Comparison of ENCODE assay signal across 8 cellular contexts in genomic region chr1:101237229-101237837, GRCh38. TPM values are rescaled to one million over a fixed set of nuclear protein-coding genes. Genes with fewer than 3 reads are reported as not detected.
DNase-seq lines count a peak whose midpoint lies in the region; ATAC-seq and TF ChIP-seq lines count a peak whose summit lies in the region.

No MANE protein-coding gene starts in this region.

- no peak for ATAC-seq in gastrocnemius medialis
- no peak for ATAC-seq in GM21786 (IDR thresholded peaks at IDR 0.05; ENCODE audit: unreplicated experiment)

- peaks cover 47% of the 10 kb centered on the region for H3K4me1 Mint-ChIP-seq in activated naive CD8-positive, alpha-beta T cell treated with anti-CD3 and anti-CD28 coated beads for 36 hours

- in situ Hi-C loops in gastrocnemius medialis (cut with MboI; ENCODE audit: low sequenced_read_pairs in 4 of 4), result no loop called here

- H3K4me3 ChIP-seq in right atrium auricular region (peak overlapping the region; percentile 65 to 75), gastrocnemius medialis (peak overlapping the region; percentile 63 to 87 (median 73))

- intact Hi-C loops in gastrocnemius medialis (cut with DNase I; ENCODE audit: low total_unique reads), result loop anchor here (5.0 to 10.0 kb wide), 2 partner anchors 73 to 210 kb away; partner anchors contain the start of gene DPH5

- H3K27ac ChIP-seq in KOPT-K1 (ENCODE audit: low read depth, low read length, poor library complexity, severe bottlenecking), result peak overlapping the region; percentile 89
- peak overlapping the region; percentile 88 to 95 for H3K27ac ChIP-seq in right atrium auricular region
- peak overlapping the region; percentile 77 to 79 (median 79) for H3K27ac ChIP-seq in gastrocnemius medialis

- peaks cover 62% of the 10 kb centered on the region for H3K36me3 Mint-ChIP-seq in activated naive CD8-positive, alpha-beta T cell treated with anti-CD3 and anti-CD28 coated beads for 36 hours

- peak overlapping the region; percentile 97 for H3K4me3 Mint-ChIP-seq in activated naive CD8-positive, alpha-beta T cell treated with anti-CD3 and anti-CD28 coated beads for 36 hours

- H3K36me3 ChIP-seq in KOPT-K1 (ENCODE audit: insufficient read depth, low read length) (peaks cover 33% of the 10 kb centered on the region), right atrium auricular region (peaks cover 18% of the 10 kb centered on the region), gastrocnemius medialis (no peaks in the 10 kb centered on the region)

- peak overlapping the region; percentile 97 for H3K27ac Mint-ChIP-seq in activated naive CD8-positive, alpha-beta T cell treated with anti-CD3 and anti-CD28 coated beads for 36 hours

- peaks cover under 1% of the 10 kb centered on the region for H3K9me3 Mint-ChIP-seq in activated naive CD8-positive, alpha-beta T cell treated with anti-CD3 and anti-CD28 coated beads for 36 hours

- peak in 1 of 2 donors; percentile 18 for TF ChIP-seq CTCF in right atrium auricular region (IDR thresholded peaks at IDR 0.05)
- no peak for TF ChIP-seq CTCF in gastrocnemius medialis (IDR thresholded peaks at IDR 0.05 in 4 of 5, conservative IDR thresholded peaks at IDR 0.05 in 1 of 5)

- DNase-seq in ELF-1 (ENCODE audit: low read depth, low spot score), result peak; percentile 30
- DNase-seq in activated naive CD8-positive, alpha-beta T cell treated with anti-CD3 and anti-CD28 coated beads for 36 hours, result peak; percentile 26
- DNase-seq in right atrium auricular region (ENCODE audit: low spot score), result no peak
- DNase-seq in gastrocnemius medialis, result no peak
- DNase-seq in GM19240 (ENCODE audit: insufficient read length, low spot score), result no peak
- no peak for DNase-seq in NCI-H524 treated with DMSO at 0.1 percent for 48 hours (lab: John Stamatoyannopoulos, UW)

- H3K4me1 ChIP-seq in right atrium auricular region, result peaks cover 0 to 42% of the 10 kb centered on the region in 2 donors
- peaks cover 9 to 26% of the 10 kb centered on the region in 2 donors for H3K4me1 ChIP-seq in gastrocnemius medialis

- H3K9me3 ChIP-seq in KOPT-K1 (ENCODE audit: insufficient read depth, low read length, poor library complexity, severe bottlenecking) (no peaks in the 10 kb centered on the region), right atrium auricular region (no peaks in the 10 kb centered on the region), gastrocnemius medialis (no peaks in the 10 kb centered on the region)

- H3K27me3 ChIP-seq in right atrium auricular region (no peaks in the 10 kb centered on the region), gastrocnemius medialis (peaks cover 30 to 34% (median 33%) of the 10 kb centered on the region in 3 donors)

- H3K27me3 Mint-ChIP-seq in activated naive CD8-positive, alpha-beta T cell treated with anti-CD3 and anti-CD28 coated beads for 36 hours, result no peaks in the 10 kb centered on the region

- no peak for TF ChIP-seq POLR2A in gastrocnemius medialis (IDR thresholded peaks at IDR 0.05)

RNA-seq across cellular contexts. Expression of gene S1PR1, which starts 0.5 kb away (rescaled TPM):
- total RNA-seq in activated naive CD8-positive, alpha-beta T cell treated with anti-CD3 and anti-CD28 coated beads for 36 hours, result 10 to 100 TPM; 72.6 to 75.9 TPM
- 100 to 1,000 TPM in 1 of 2 donors, 10 to 100 TPM in 1; 92.2 to 125 TPM for total RNA-seq in right atrium auricular region
- 10 to 100 TPM; 28.8 to 54.3 (median 47.5) TPM for total RNA-seq in gastrocnemius medialis

Comparison
In these comparisons a context has a peak if more than half of its experiments do, and no peak if none do; other contexts are left out.
1. DNase-seq: peak in ELF-1 (single experiment) and activated naive CD8-positive, alpha-beta T cell treated with anti-CD3 and anti-CD28 coated beads for 36 hours (single experiment); none in right atrium auricular region (single experiment), gastrocnemius medialis (0 of 2), GM19240 (single experiment) and NCI-H524 treated with DMSO at 0.1 percent for 48 hours (single experiment).
2. Peak in every context shown above with its lines, with median percentiles within 50 percentile points of each other: H3K27ac ChIP-seq.